1 cellular context compared by ENCODE assay signal in the genomic region with DNA sequence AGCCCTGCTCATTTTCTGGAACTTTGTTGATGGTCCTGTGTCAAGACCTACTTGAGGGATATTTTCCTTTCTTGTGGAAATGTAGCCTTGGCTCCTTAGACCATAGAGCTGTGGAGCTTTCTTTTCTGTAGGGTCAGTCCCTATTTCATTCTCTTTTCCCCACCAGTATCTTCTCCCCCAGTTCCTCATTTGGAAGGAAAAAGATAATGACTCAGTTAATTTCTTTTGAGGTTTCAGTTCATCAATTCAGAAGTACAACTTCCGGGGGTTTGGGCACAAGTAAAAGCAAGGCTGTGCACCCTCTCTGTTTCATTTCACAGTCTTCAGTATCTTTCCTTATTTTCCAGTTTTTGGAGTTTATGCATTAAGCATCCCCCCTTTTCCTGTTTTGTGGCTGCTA.
TF ChIP-seq lines count a peak whose summit lies in the region.

No MANE protein-coding gene starts in this region.

TF ChIP-seq in SK-N-SH treated with all-trans-retinoic acid at 6 μM for 48 hours, 23 proteins besides CTCF, POLR2A, EP300 and RAD21 (continued from another document):
- TF ChIP-seq POU6F1 (CRISPR knock-in tag; IDR thresholded peaks at IDR 0.05; ENCODE audit: borderline replicate concordance, low read depth) (no peak), BACH2 (CRISPR knock-in tag; IDR thresholded peaks at IDR 0.05; ENCODE audit: borderline replicate concordance) (no peak)
